In the genomic region with DNA sequence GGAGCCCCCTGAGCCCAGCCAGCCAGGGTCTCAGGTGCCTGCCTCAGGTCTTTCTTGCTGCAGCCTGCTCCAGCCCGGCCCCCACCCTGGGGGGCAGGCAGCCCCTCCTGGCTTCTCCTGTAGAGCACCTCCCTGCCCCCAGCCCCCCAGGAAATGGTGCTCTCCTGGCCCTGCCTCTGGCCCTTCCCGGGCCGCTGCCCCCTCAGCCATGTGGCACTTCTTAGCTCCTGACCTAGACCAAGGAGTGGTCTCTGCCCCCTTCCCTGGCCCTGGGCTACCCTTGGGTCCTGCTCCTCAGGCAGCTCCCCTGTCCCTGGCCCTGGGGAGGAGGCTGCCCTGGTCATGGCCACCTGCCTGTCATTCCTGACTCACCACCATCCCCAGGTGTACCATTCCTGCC, we compare ENCODE assay signal across 1 cellular context.
A peak's percentile ranks its signal among the peaks of the same experiment; 100 is the strongest.
DNase-seq lines count a peak whose midpoint lies in the region.
"Not testable (repeated sequence)": the region's sequence is repeated elsewhere in the genome, so short reads cannot be mapped to it uniquely, and the experiment has no call there.

No MANE protein-coding gene starts in this region.

- H2BK15ac ChIP-seq in neuronal stem cell (ENCODE audit: low read length): not testable (repeated sequence)

- H3K9ac ChIP-seq in neuronal stem cell (ENCODE audit: low read depth, low read length, poor library complexity): not testable (repeated sequence)

- H2BK12ac ChIP-seq in neuronal stem cell (ENCODE audit: low read length): not testable (repeated sequence)

- not testable (repeated sequence) for H4K91ac ChIP-seq in neuronal stem cell (ENCODE audit: low read depth, low read length, poor library complexity)

- WGBS in neuronal stem cell (ENCODE audit: extremely low coverage in 2 of 2, insufficient read length in 2 of 2, insufficient replicate concordance in 1 of 2), 2 donors: no CpG with 5 or more reads among the region's 3 CpGs

- H3K4ac ChIP-seq in neuronal stem cell (ENCODE audit: low read length): not testable (repeated sequence)

- H3K4me3 ChIP-seq in neuronal stem cell (ENCODE audit: low read length in 2 of 2): not testable (repeated sequence)

- peak overlapping the region; percentile 25 for H3K18ac ChIP-seq in neuronal stem cell (ENCODE audit: low read length)

- H3K27ac ChIP-seq in neuronal stem cell (replicated peaks; ENCODE audit: low read length): not testable (repeated sequence)

- H2BK120ac ChIP-seq in neuronal stem cell (ENCODE audit: low read depth, low read length): not testable (repeated sequence)

- not testable (repeated sequence) for H2BK5ac ChIP-seq in neuronal stem cell (ENCODE audit: low read length)

- not testable (repeated sequence) for H2AFZ ChIP-seq in neuronal stem cell (ENCODE audit: low read length)

- H3K36me3 ChIP-seq in neuronal stem cell (replicated peaks in 1 of 2; ENCODE audit: control insufficient read depth in 2 of 2, insufficient read depth in 2 of 2, low read length in 2 of 2): not testable (repeated sequence)

- DNase-seq in neuronal stem cell (ENCODE audit: low spot score): not testable (repeated sequence)

- H2AK5ac ChIP-seq in neuronal stem cell (ENCODE audit: low read depth, low read length): not testable (repeated sequence)

- H3K23ac ChIP-seq in neuronal stem cell (ENCODE audit: low read depth, low read length, poor library complexity): not testable (repeated sequence)

- not testable (repeated sequence) for H3K4me1 ChIP-seq in neuronal stem cell (ENCODE audit: control insufficient read depth in 2 of 2, insufficient read depth in 1 of 2, low read depth in 1 of 2, low read length in 2 of 2)

- not testable (repeated sequence) for H3K9me3 ChIP-seq in neuronal stem cell (replicated peaks in 1 of 2; ENCODE audit: control insufficient read depth in 2 of 2, insufficient read depth in 1 of 2, low read depth in 1 of 2, low read length in 2 of 2)

- not testable (repeated sequence) for H4K8ac ChIP-seq in neuronal stem cell (ENCODE audit: low read depth, low read length)

- not testable (repeated sequence) for H3K4me2 ChIP-seq in neuronal stem cell (ENCODE audit: insufficient read depth, low read length, poor library complexity, severe bottlenecking)

- not testable (repeated sequence) for H3K27me3 ChIP-seq in neuronal stem cell (ENCODE audit: control insufficient read depth in 3 of 3, insufficient read depth in 3 of 3, low read depth in 1 of 3, low read length in 3 of 3)

- not testable (repeated sequence) for H3K14ac ChIP-seq in neuronal stem cell (ENCODE audit: low read length)

- not testable (repeated sequence) for H3K79me1 ChIP-seq in neuronal stem cell (ENCODE audit: low read depth, low read length)
